Comparison of ENCODE assay signal across 9 cellular contexts in genomic region chr20:12577213-12577612, GRCh38.
"Had no signal": no experiment of that assay in that cellular context is flagged by ENCODE, and none has a peak within 500 bp of the region (broad histone marks: within the 10 kb centered on the region; RNA-seq: fewer than 3 reads in every experiment).

No MANE protein-coding gene starts in this region.

- H3K9ac ChIP-seq: GM23248 had no signal

- ATAC-seq: HCT116 had no signal

- H2AFZ ChIP-seq: GM23248 had no signal

- H3K4me3 ChIP-seq: GM23248 had no signal

- FAIRE-seq: H54 had no signal

- DNase-seq: GM23248, GOT3, H9, HFFc6, Kasumi-1, KG1 had no signal

- H3K27ac ChIP-seq: GM23248, HL-60 had no signal
